16 cellular contexts compared by ENCODE assay signal in the genomic region with DNA sequence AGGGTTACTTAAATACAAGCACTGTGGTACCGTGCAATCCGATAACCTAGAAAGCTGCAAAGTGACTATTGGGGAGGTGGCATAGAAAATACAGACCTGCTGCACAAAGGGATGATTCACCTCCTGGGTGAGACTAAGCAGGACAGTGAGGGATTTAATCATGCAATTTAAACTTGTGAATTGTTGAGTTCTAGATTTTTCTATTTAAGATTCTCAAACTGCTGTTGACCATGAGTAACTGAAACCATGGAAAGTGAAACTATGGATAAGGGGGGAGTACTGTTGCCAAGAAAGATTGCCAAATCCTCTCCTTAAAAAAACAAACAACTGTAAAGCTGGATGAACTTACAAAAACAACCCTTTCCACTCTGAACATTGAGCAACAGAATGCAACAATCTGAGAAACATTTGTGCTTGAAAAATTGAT.
DNase-seq lines count a peak whose midpoint lies in the region; ATAC-seq, FAIRE-seq and TF ChIP-seq lines count a peak whose summit lies in the region.
"Had no signal": no experiment of that assay in that cellular context is flagged by ENCODE, and none has a peak within 500 bp of the region (broad histone marks: within the 10 kb centered on the region; RNA-seq: fewer than 3 reads in every experiment).

No MANE protein-coding gene starts in this region.

- no peak for TF ChIP-seq POLR2A in GM12892 (IDR thresholded peaks at IDR 0.05; ENCODE audit: low read depth, low read length)

- H3K4me3 ChIP-seq in adipocyte (ENCODE audit: low read length) (peak overlapping the region; percentile 53), fibroblast of mammary gland (ENCODE audit: control insufficient read depth, low read depth, low read length) (no peak overlapping the region)
- H3K4me3 ChIP-seq: smooth muscle cell had no signal

- no peak overlapping the region for H3K9ac ChIP-seq in adipocyte (ENCODE audit: low read length)
- H3K9ac ChIP-seq: SK-N-SH had no signal

- ATAC-seq in HG03378 (IDR thresholded peaks at IDR 0.05; ENCODE audit: unreplicated experiment), result no peak
- ATAC-seq: natural killer cell had no signal

- no peak for TF ChIP-seq CTCF in fibroblast of mammary gland (conservative IDR thresholded peaks at IDR 0.05; ENCODE audit: control insufficient read depth, insufficient read depth, low read depth, low read length)

- no peaks in the 10 kb centered on the region for H3K9me3 ChIP-seq in adipocyte (ENCODE audit: control insufficient read depth, low read length)
- H3K9me3 ChIP-seq: Caco-2, SK-N-SH had no signal

- peaks cover 45% of the 10 kb centered on the region for H3K4me1 ChIP-seq in adipocyte (ENCODE audit: control insufficient read depth, insufficient read depth, low read length)
- H3K4me1 ChIP-seq: Caco-2 had no signal

- peak; percentile 28 for DNase-seq in GM04503 (ENCODE audit: low read depth)
- DNase-seq in adipocyte (ENCODE audit: low read depth), result peak; percentile 95
- peak; percentile 93 for DNase-seq in fibroblast of mammary gland (ENCODE audit: low read depth)
- DNase-seq in renal cortical epithelial cell (ENCODE audit: low read depth), result peak; percentile 96
- DNase-seq in 8988T, result no peak
- DNase-seq in DMS153 treated with DMSO at 0.1 percent for 48 hours (lab: John Stamatoyannopoulos, UW; ENCODE audit: unreplicated experiment), result no peak
- no peak for DNase-seq in GM12892 (ENCODE audit: insufficient read length)
- DNase-seq: activated CD8-positive, alpha-beta memory T cell treated with anti-CD3 and anti-CD28 coated beads, Interleukin-2, amount 50 U/mL, for 4 hours; Caco-2; cortex of kidney; natural killer cell; SK-N-SH; WERI-Rb-1 had no signal

- H3K36me3 ChIP-seq in adipocyte (ENCODE audit: control insufficient read depth, insufficient read depth, low read length, severe bottlenecking), result no peaks in the 10 kb centered on the region
- H3K36me3 ChIP-seq: WERI-Rb-1 had no signal

- no peaks in the 10 kb centered on the region for H3K27me3 ChIP-seq in adipocyte (replicated peaks; ENCODE audit: control insufficient read depth, insufficient read depth, low read length)

- no peak for FAIRE-seq in GM12892 (lab: Jason Lieb, UNC)
- FAIRE-seq: keratinocyte had no signal

Comparison
In these comparisons a context has a peak if more than half of its experiments do, and no peak if none do; other contexts are left out.
1. DNase-seq: peak in GM04503 (single experiment), adipocyte (single experiment), fibroblast of mammary gland (single experiment) and renal cortical epithelial cell (single experiment); none in 8988T (single experiment), DMS153 treated with DMSO at 0.1 percent for 48 hours (single experiment) and GM12892 (single experiment).